Comparison of ENCODE assay signal across 8 cellular contexts in the genomic region with DNA sequence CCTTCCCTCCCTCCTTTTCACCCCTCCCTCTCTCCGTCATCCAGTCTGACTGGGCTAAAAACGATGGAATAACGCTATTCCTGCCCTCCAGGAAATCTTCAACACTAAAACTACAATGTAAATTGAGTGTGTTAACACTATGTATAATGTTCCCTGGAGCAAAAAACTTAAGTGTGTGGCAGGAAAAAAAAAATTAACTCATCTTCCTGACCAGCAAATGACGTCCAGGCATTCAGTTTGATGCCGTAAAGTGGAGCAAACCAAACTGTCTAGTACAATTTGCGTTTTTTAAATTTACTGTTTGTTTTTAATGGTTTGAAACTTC. TPM values are rescaled to one million over a fixed set of nuclear protein-coding genes. Genes with fewer than 3 reads are reported as not detected.
DNase-seq lines count a peak whose midpoint lies in the region; ATAC-seq, FAIRE-seq and TF ChIP-seq lines count a peak whose summit lies in the region.

No MANE protein-coding gene starts in this region.

- H3K9me3 ChIP-seq in kidney (ENCODE audit: control insufficient read depth in 1 of 2, low read length in 2 of 2), result no peaks in the 10 kb centered on the region

- no peak for ATAC-seq in activated CD4-positive, alpha-beta T cell treated with anti-CD3 and anti-CD28 coated beads for 36 hours
- no peak for ATAC-seq in activated naive CD8-positive, alpha-beta T cell treated with anti-CD3 and anti-CD28 coated beads, Interleukin-2, amount 50 U/mL, for 24 hours

- FAIRE-seq in kidney (lab: Jason Lieb, UNC), result no peak

- peaks cover 73% of the 10 kb centered on the region for H3K4me1 Mint-ChIP-seq in activated CD4-positive, alpha-beta T cell treated with anti-CD3 and anti-CD28 coated beads for 36 hours
- H3K4me1 Mint-ChIP-seq in activated naive CD8-positive, alpha-beta T cell treated with anti-CD3 and anti-CD28 coated beads, Interleukin-2, amount 50 U/mL, for 24 hours, result peaks cover 81% of the 10 kb centered on the region

- peak overlapping the region; percentile 99 for H3K4me3 Mint-ChIP-seq in activated CD4-positive, alpha-beta T cell treated with anti-CD3 and anti-CD28 coated beads for 36 hours
- peak overlapping the region; percentile 97 for H3K4me3 Mint-ChIP-seq in activated naive CD8-positive, alpha-beta T cell treated with anti-CD3 and anti-CD28 coated beads, Interleukin-2, amount 50 U/mL, for 24 hours

- H3K9me3 Mint-ChIP-seq in activated CD4-positive, alpha-beta T cell treated with anti-CD3 and anti-CD28 coated beads for 36 hours (ENCODE audit: low read depth), result no peaks in the 10 kb centered on the region
- no peaks in the 10 kb centered on the region for H3K9me3 Mint-ChIP-seq in activated naive CD8-positive, alpha-beta T cell treated with anti-CD3 and anti-CD28 coated beads, Interleukin-2, amount 50 U/mL, for 24 hours

- no peaks in the 10 kb centered on the region for H3K27me3 Mint-ChIP-seq in activated CD4-positive, alpha-beta T cell treated with anti-CD3 and anti-CD28 coated beads for 36 hours
- H3K27me3 Mint-ChIP-seq in activated naive CD8-positive, alpha-beta T cell treated with anti-CD3 and anti-CD28 coated beads, Interleukin-2, amount 50 U/mL, for 24 hours, result peaks cover 2% of the 10 kb centered on the region

- H3K4me1 ChIP-seq in kidney (ENCODE audit: control insufficient read depth in 1 of 2, insufficient read depth in 1 of 2, low read depth in 1 of 2, low read length in 2 of 2), result peaks cover 7 to 9% of the 10 kb centered on the region in 2 donors

- no peak for TF ChIP-seq CTCF in kidney (IDR thresholded peaks at IDR 0.05; ENCODE audit: borderline replicate concordance, extremely low read depth, insufficient read depth)

- CTCF ChIA-PET in activated CD4-positive, alpha-beta T cell treated with anti-CD3 and anti-CD28 coated beads for 36 hours (lab: Charles Lee), result interaction anchor here (1.0 kb wide), 1 partner anchor 16 kb away, joined by 3 read pairs; no protein-coding TSS in a partner anchor

- intact Hi-C loops in activated CD4-positive, alpha-beta T cell treated with anti-CD3 and anti-CD28 coated beads for 36 hours (cut with DNase I, micrococcal nuclease), result loop anchor here (1.0 to 5.0 kb wide), 8 partner anchors 39 to 1331 kb away; a partner anchor contains a TSS
- intact Hi-C loops in kidney (cut with DNase I), result no loop called here

- peak overlapping the region; percentile 97 for H3K27ac Mint-ChIP-seq in activated CD4-positive, alpha-beta T cell treated with anti-CD3 and anti-CD28 coated beads for 36 hours
- H3K27ac Mint-ChIP-seq in activated naive CD8-positive, alpha-beta T cell treated with anti-CD3 and anti-CD28 coated beads, Interleukin-2, amount 50 U/mL, for 24 hours, result peak overlapping the region; percentile 98

- no peak overlapping the region for H3K27ac ChIP-seq in kidney (ENCODE audit: low read depth in 2 of 2, low read length in 2 of 2)
- peak overlapping the region; percentile 13 for H3K27ac ChIP-seq in temporal lobe (ENCODE audit: low read depth, low read length)

- H3K4me3 ChIP-seq in kidney (ENCODE audit: low read length in 2 of 2), result peak overlapping the region; percentile 89 to 97

- no peak overlapping the region for H3K9ac ChIP-seq in kidney (ENCODE audit: low read length in 2 of 2)

- no peak for DNase-seq in activated CD4-positive, alpha-beta T cell treated with anti-CD3 and anti-CD28 coated beads for 36 hours
- no peak for DNase-seq in activated CD4-positive, alpha-beta T cell treated with anti-CD3 and anti-CD28 coated beads for 4 hours
- no peak for DNase-seq in activated naive CD8-positive, alpha-beta T cell treated with anti-CD3 and anti-CD28 coated beads, Interleukin-2, amount 50 U/mL, for 24 hours
- DNase-seq in kidney (no peak), NAMALWA (ENCODE audit: low spot score) (no peak), GM03348 (ENCODE audit: low spot score) (no peak), RKO (ENCODE audit: low spot score) (no peak)

- peaks cover 12% of the 10 kb centered on the region for H3K36me3 Mint-ChIP-seq in activated CD4-positive, alpha-beta T cell treated with anti-CD3 and anti-CD28 coated beads for 36 hours (ENCODE audit: low read depth)
- peaks cover 10% of the 10 kb centered on the region for H3K36me3 Mint-ChIP-seq in activated naive CD8-positive, alpha-beta T cell treated with anti-CD3 and anti-CD28 coated beads, Interleukin-2, amount 50 U/mL, for 24 hours (ENCODE audit: low read depth)

- no peaks in the 10 kb centered on the region for H3K36me3 ChIP-seq in kidney (ENCODE audit: control insufficient read depth in 1 of 2, insufficient read depth in 2 of 2, low read length in 2 of 2)

- POLR2A ChIA-PET in activated CD4-positive, alpha-beta T cell treated with anti-CD3 and anti-CD28 coated beads for 36 hours (lab: Charles Lee), result no interaction called here

RNA-seq across cellular contexts. Expression of a gene that starts 0.5 kb away (rescaled TPM):
- 100 to 1,000 TPM; 123 to 136 TPM for total RNA-seq in activated CD4-positive, alpha-beta T cell treated with anti-CD3 and anti-CD28 coated beads for 36 hours
- total RNA-seq in kidney, result 101 TPM
- 43.1 TPM for polyA plus RNA-seq in kidney (ENCODE audit: insufficient read depth, low read depth, low replicate concordance)
- 165 TPM for total RNA-seq in temporal lobe
